Comparison of ENCODE assay signal across 10 cellular contexts in the genomic region with DNA sequence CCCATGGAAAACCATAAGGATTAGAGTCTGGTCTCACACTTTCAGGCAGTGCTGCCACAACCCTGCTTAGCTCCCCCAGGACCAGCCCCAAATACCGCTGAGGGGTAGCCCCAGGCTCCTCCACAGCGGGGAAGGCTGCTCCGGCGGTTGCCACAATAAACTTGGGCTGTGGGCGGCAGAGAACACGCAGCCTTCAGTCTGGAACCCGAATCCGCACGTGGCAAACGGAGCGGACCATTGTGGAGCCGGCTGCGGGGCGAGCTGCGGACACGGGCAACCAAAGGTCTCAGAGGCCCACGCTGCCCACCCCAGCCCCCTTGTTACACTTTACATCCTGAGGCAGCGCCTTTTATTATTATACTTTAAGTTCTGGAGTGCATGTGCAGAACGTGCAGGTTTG.
"Had no signal": no experiment of that assay in that cellular context is flagged by ENCODE, and none has a peak within 500 bp of the region (broad histone marks: within the 10 kb centered on the region; RNA-seq: fewer than 3 reads in every experiment).

No MANE protein-coding gene starts in this region.

- FAIRE-seq: H54 had no signal

- H3K27ac Mint-ChIP-seq: GM23338, H9, HFFc6 had no signal

- H3K9ac ChIP-seq: GM23248 had no signal

- H3K9me3 ChIP-seq: HAP-1 had no signal

- ATAC-seq: GM23338, HCT116 had no signal

- DNase-seq: GM23248, GOT3, H7, H9, HCEC 1CT, HFFc6 had no signal

- H3K4me3 Mint-ChIP-seq: GM23338, H9, HFFc6 had no signal

- H2AFZ ChIP-seq: GM23248 had no signal

- H3K36me3 ChIP-seq: HAP-1 had no signal

- H3K9me3 Mint-ChIP-seq: GM23338, H9, HFFc6 had no signal

- H3K4me1 Mint-ChIP-seq: GM23338, H9 had no signal

- H3K27ac ChIP-seq: GM23248 had no signal

- H3K4me1 ChIP-seq: HAP-1 had no signal

- H3K4me2 ChIP-seq: GM23338 had no signal

- H3K4me3 ChIP-seq: GM23248, GM23338, HAP-1 had no signal
